ENCODE assay signal across 2 cellular contexts in the genomic region with DNA sequence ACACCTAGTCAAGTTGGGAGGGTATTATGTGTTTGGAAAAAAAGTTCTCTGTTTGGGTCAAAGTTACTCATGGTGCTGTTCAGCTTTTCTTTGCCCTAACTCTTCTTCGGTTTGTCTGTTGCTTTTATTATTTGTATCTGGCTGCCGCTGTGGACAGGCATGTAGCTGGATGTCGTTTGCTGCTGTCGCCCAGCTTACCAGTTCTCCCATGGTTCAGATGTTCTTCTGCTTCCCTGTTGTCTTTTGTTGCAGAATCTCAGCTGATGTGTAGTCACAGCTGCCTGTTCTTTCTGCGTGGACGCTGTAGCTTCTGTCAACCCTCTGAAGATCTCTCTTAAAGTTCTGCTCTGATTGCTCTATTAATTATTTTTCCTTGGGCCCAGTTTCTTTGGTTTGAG.
TF ChIP-seq lines count a peak whose summit lies in the region.

No MANE protein-coding gene starts in this region.

TF ChIP-seq in GM23338, 12 proteins besides CTCF, POLR2A, EP300 and RAD21 (continues in another document):
- no peak for TF ChIP-seq STAT1 (IDR thresholded peaks at IDR 0.05; ENCODE audit: unreplicated experiment)
- TF ChIP-seq EZH2phosphoT487 (IDR thresholded peaks at IDR 0.05; ENCODE audit: unreplicated experiment) = no peak
- no peak for TF ChIP-seq ZNF114 (CRISPR knock-in tag; IDR thresholded peaks at IDR 0.05)
- no peak for TF ChIP-seq NANOG (IDR thresholded peaks at IDR 0.05; ENCODE audit: borderline replicate concordance)
- TF ChIP-seq POLR2AphosphoS5 (IDR thresholded peaks at IDR 0.05; ENCODE audit: low read depth) = no peak
- TF ChIP-seq ZNF331 (CRISPR knock-in tag; IDR thresholded peaks at IDR 0.05; ENCODE audit: low read depth) = no peak
- TF ChIP-seq EZH2 (IDR thresholded peaks at IDR 0.05; ENCODE audit: low read depth, unreplicated experiment) = no peak
- no peak for TF ChIP-seq CREB1 (CRISPR knock-in tag; IDR thresholded peaks at IDR 0.05; ENCODE audit: low read depth)
- TF ChIP-seq, protein P1, sequence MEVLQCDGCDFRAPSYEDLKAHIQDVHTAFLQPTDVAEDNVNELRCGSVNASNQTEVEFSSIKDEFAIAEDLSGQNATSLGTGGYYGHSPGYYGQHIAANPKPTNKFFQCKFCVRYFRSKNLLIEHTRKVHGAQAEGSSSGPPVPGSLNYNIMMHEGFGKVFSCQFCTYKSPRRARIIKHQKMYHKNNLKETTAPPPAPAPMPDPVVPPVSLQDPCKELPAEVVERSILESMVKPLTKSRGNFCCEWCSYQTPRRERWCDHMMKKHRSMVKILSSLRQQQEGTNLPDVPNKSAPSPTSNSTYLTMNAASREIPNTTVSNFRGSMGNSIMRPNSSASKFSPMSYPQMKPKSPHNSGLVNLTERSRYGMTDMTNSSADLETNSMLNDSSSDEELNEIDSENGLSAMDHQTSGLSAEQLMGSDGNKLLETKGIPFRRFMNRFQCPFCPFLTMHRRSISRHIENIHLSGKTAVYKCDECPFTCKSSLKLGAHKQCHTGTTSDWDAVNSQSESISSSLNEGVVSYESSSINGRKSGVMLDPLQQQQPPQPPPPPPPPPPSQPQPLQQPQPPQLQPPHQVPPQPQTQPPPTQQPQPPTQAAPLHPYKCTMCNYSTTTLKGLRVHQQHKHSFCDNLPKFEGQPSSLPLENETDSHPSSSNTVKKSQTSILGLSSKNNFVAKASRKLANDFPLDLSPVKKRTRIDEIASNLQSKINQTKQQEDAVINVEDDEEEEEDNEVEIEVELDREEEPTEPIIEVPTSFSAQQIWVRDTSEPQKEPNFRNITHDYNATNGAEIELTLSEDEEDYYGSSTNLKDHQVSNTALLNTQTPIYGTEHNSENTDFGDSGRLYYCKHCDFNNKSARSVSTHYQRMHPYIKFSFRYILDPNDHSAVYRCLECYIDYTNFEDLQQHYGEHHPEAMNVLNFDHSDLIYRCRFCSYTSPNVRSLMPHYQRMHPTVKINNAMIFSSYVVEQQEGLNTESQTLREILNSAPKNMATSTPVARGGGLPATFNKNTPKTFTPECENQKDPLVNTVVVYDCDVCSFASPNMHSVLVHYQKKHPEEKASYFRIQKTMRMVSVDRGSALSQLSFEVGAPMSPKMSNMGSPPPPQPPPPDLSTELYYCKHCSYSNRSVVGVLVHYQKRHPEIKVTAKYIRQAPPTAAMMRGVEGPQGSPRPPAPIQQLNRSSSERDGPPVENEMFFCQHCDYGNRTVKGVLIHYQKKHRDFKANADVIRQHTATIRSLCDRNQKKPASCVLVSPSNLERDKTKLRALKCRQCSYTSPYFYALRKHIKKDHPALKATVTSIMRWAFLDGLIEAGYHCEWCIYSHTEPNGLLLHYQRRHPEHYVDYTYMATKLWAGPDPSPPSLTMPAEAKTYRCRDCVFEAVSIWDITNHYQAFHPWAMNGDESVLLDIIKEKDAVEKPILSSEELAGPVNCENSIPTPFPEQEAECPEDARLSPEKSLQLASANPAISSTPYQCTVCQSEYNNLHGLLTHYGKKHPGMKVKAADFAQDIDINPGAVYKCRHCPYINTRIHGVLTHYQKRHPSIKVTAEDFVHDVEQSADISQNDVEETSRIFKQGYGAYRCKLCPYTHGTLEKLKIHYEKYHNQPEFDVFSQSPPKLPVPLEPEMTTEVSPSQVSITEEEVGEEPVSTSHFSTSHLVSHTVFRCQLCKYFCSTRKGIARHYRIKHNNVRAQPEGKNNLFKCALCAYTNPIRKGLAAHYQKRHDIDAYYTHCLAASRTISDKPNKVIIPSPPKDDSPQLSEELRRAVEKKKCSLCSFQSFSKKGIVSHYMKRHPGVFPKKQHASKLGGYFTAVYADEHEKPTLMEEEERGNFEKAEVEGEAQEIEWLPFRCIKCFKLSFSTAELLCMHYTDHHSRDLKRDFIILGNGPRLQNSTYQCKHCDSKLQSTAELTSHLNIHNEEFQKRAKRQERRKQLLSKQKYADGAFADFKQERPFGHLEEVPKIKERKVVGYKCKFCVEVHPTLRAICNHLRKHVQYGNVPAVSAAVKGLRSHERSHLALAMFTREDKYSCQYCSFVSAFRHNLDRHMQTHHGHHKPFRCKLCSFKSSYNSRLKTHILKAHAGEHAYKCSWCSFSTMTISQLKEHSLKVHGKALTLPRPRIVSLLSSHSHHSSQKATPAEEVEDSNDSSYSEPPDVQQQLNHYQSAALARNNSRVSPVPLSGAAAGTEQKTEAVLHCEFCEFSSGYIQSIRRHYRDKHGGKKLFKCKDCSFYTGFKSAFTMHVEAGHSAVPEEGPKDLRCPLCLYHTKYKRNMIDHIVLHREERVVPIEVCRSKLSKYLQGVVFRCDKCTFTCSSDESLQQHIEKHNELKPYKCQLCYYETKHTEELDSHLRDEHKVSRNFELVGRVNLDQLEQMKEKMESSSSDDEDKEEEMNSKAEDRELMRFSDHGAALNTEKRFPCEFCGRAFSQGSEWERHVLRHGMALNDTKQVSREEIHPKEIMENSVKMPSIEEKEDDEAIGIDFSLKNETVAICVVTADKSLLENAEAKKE (CRISPR knock-in tag; IDR thresholded peaks at IDR 0.05) = no peak
- no peak for TF ChIP-seq JUNB (IDR thresholded peaks at IDR 0.05; ENCODE audit: unreplicated experiment)
- TF ChIP-seq, protein P2, sequence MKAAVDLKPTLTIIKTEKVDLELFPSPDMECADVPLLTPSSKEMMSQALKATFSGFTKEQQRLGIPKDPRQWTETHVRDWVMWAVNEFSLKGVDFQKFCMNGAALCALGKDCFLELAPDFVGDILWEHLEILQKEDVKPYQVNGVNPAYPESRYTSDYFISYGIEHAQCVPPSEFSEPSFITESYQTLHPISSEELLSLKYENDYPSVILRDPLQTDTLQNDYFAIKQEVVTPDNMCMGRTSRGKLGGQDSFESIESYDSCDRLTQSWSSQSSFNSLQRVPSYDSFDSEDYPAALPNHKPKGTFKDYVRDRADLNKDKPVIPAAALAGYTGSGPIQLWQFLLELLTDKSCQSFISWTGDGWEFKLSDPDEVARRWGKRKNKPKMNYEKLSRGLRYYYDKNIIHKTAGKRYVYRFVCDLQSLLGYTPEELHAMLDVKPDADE (IDR thresholded peaks at IDR 0.05) = no peak

TF ChIP-seq in GM12878, 131 proteins besides CTCF, POLR2A, EP300 and RAD21:
- peak; percentile 42; the same call in 1 of the 2 replicates for TF ChIP-seq HDGF (IDR thresholded peaks at IDR 0.05)
- TF ChIP-seq, protein P3, sequence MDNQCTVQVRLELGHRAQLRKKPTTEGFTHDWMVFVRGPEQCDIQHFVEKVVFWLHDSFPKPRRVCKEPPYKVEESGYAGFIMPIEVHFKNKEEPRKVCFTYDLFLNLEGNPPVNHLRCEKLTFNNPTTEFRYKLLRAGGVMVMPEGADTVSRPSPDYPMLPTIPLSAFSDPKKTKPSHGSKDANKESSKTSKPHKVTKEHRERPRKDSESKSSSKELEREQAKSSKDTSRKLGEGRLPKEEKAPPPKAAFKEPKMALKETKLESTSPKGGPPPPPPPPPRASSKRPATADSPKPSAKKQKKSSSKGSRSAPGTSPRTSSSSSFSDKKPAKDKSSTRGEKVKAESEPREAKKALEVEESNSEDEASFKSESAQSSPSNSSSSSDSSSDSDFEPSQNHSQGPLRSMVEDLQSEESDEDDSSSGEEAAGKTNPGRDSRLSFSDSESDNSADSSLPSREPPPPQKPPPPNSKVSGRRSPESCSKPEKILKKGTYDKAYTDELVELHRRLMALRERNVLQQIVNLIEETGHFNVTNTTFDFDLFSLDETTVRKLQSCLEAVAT (IDR thresholded peaks at IDR 0.05) = peak; percentile 87
- TF ChIP-seq, protein P4, sequence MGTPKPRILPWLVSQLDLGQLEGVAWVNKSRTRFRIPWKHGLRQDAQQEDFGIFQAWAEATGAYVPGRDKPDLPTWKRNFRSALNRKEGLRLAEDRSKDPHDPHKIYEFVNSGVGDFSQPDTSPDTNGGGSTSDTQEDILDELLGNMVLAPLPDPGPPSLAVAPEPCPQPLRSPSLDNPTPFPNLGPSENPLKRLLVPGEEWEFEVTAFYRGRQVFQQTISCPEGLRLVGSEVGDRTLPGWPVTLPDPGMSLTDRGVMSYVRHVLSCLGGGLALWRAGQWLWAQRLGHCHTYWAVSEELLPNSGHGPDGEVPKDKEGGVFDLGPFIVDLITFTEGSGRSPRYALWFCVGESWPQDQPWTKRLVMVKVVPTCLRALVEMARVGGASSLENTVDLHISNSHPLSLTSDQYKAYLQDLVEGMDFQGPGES (IDR thresholded peaks at IDR 0.05) = no peak
- TF ChIP-seq MEF2B (IDR thresholded peaks at IDR 0.05; ENCODE audit: partially characterized antibody, poor library complexity, severe bottlenecking) = peak; percentile 23
- peak; percentile 21; the same call in 1 of the 2 replicates for TF ChIP-seq NBN (IDR thresholded peaks at IDR 0.05)
